In the genomic region with DNA sequence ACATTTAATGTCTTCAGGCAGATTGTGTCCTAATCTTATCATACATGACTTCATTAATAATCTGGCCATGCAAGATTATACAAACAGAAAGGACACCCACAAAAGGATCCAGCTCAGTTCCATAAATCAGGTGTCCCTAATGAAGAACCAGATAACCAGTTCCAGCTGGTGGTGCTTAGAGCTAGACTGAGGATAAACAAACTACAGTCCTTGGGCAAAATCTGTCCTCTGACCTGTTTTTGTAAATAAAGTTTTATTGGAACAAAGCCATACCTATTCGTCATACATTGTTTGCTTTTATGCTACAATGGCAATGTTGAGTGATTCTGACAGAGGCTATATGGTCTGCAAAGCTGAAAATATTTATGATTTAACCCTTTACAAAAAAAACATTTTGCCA, we compare ENCODE assay signal across 24 cellular contexts.
A peak's percentile ranks its signal among the peaks of the same experiment; 100 is the strongest.
DNase-seq lines count a peak whose midpoint lies in the region; ATAC-seq, FAIRE-seq and TF ChIP-seq lines count a peak whose summit lies in the region.
"Had no signal": no experiment of that assay in that cellular context is flagged by ENCODE, and none has a peak within 500 bp of the region (broad histone marks: within the 10 kb centered on the region; RNA-seq: fewer than 3 reads in every experiment).

No MANE protein-coding gene starts in this region.

- H3K27me3 ChIP-seq in SK-N-SH (ENCODE audit: insufficient read depth) = no peaks in the 10 kb centered on the region
- no peaks in the 10 kb centered on the region for H3K27me3 ChIP-seq in small intestine (ENCODE audit: control insufficient read depth in 2 of 2, insufficient read depth in 2 of 2, low read length in 2 of 2)
- H3K27me3 ChIP-seq: brain microvascular endothelial cell, foreskin keratinocyte, SJCRH30, testis had no signal

- WGBS in SK-N-SH (ENCODE audit: low lambda C conversion rate) = 14% methylated on average over 1 of the region's 1 CpG
- WGBS in small intestine, 3 donors = 25 to 45% (median 43%) methylated on average over 1 of the region's 1 CpG

- H3K9me2 ChIP-seq in SK-N-SH = no peaks in the 10 kb centered on the region

- TF ChIP-seq CTCF in SK-N-SH (IDR thresholded peaks at IDR 0.05) = no peak
- TF ChIP-seq CTCF in fibroblast of the aortic adventitia (IDR thresholded peaks at IDR 0.05; ENCODE audit: insufficient read depth, low read length) = no peak

- H3K4me3 ChIP-seq in SK-N-SH (ENCODE audit: low read depth in 2 of 2, low read length in 1 of 2) (no peak overlapping the region), fibroblast of the aortic adventitia (ENCODE audit: low read depth, low read length) (no peak overlapping the region), small intestine (ENCODE audit: low read depth in 1 of 2, low read length in 2 of 2) (no peak overlapping the region)
- H3K4me3 ChIP-seq: SJCRH30, testis had no signal

- peak in 1 of 2 experiments; percentile 86; a peak in 2 of 4 replicates for TF ChIP-seq EP300 in SK-N-SH (IDR thresholded peaks at IDR 0.05; ENCODE audit: borderline replicate concordance in 1 of 2, low read depth in 1 of 2, low read length in 1 of 2)

- peak overlapping the region in 1 of 2 experiments; percentile 47; a peak in 2 of 4 replicates for H3K27ac ChIP-seq in SK-N-SH (ENCODE audit: low read depth in 2 of 2, low read length in 1 of 2)
- no peak overlapping the region for H3K27ac ChIP-seq in small intestine (ENCODE audit: low read depth in 1 of 2, low read length in 1 of 2)
- H3K27ac ChIP-seq: 22Rv1, brain microvascular endothelial cell, foreskin keratinocyte, SJCRH30, testis had no signal

- no peak overlapping the region for H3K4me2 ChIP-seq in SK-N-SH

- no peaks in the 10 kb centered on the region for H3F3A ChIP-seq in SK-N-SH (replicated peaks; ENCODE audit: insufficient read depth)

- no peaks in the 10 kb centered on the region for H4K20me1 ChIP-seq in SK-N-SH (ENCODE audit: insufficient read depth)

- peak; percentile 25; the same call in 1 of the 2 replicates for TF ChIP-seq RAD21 in SK-N-SH (IDR thresholded peaks at IDR 0.05; ENCODE audit: low read length)

- H3K9me3 ChIP-seq in SK-N-SH = no peaks in the 10 kb centered on the region
- H3K9me3 ChIP-seq in small intestine (ENCODE audit: control insufficient read depth, low read depth) = no peaks in the 10 kb centered on the region
- H3K9me3 ChIP-seq: SJCRH30, testis had no signal

- no peak for ATAC-seq in GM19035 (IDR thresholded peaks at IDR 0.05; ENCODE audit: unreplicated experiment)
- no peak for ATAC-seq in HG02852 (IDR thresholded peaks at IDR 0.05; ENCODE audit: unreplicated experiment)
- ATAC-seq: foreskin keratinocyte; stimulated activated naive CD8-positive, alpha-beta T cell treated with anti-CD3 and anti-CD28 coated beads, Interleukin-15, Interleukin-2, amounts not matched to agents 100 U/mL and 50 U/mL, for 24 hours had no signal

- H3K4me1 ChIP-seq in SK-N-SH (ENCODE audit: control insufficient read depth in 1 of 2, insufficient read depth in 2 of 2, low read depth in 1 of 2, low read length in 1 of 2) = peaks cover 0 to 3% of the 10 kb centered on the region in 2 experiments; a peak in 2 of 4 replicates
- no peaks in the 10 kb centered on the region for H3K4me1 ChIP-seq in small intestine (ENCODE audit: control insufficient read depth in 2 of 2, insufficient read depth in 1 of 2, low read depth in 1 of 2, low read length in 1 of 2)
- H3K4me1 ChIP-seq: foreskin keratinocyte, SJCRH30, testis had no signal

- no peaks in the 10 kb centered on the region for H3K79me2 ChIP-seq in SK-N-SH (ENCODE audit: insufficient read depth)

- H3K36me3 ChIP-seq in SK-N-SH (replicated peaks in 1 of 2; ENCODE audit: control insufficient read depth in 1 of 2, insufficient read depth in 2 of 2, low read length in 1 of 2) (no peaks in the 10 kb centered on the region), small intestine (ENCODE audit: control insufficient read depth in 2 of 2, insufficient read depth in 2 of 2, low read length in 2 of 2) (no peaks in the 10 kb centered on the region)
- H3K36me3 ChIP-seq: brain microvascular endothelial cell, SJCRH30 had no signal

- peak; percentile 46 for DNase-seq in DMS 273 (lab: John Stamatoyannopoulos, UW; ENCODE audit: unreplicated experiment)
- no peak for DNase-seq in DMS 273 treated with DMSO at 0.1 percent for 48 hours (lab: John Stamatoyannopoulos, UW)
- DNase-seq in SK-N-SH = peak; percentile 20
- peak; percentile 39 for DNase-seq in fibroblast of the aortic adventitia (ENCODE audit: low read depth)
- DNase-seq in small intestine = peak; percentile 66
- no peak for DNase-seq in SKM-1 (lab: John Stamatoyannopoulos, UW; ENCODE audit: unreplicated experiment)
- DNase-seq: activated B cell treated with CpG ODN at 0.5 μM for 24 hours; activated CD4-positive, alpha-beta T cell treated with anti-CD3 and anti-CD28 coated beads, Interleukin-2, amount 50 U/mL, for 1 hour; activated T-cell treated with anti-CD3 and anti-CD28 coated beads, Interleukin-2, amount 50 U/mL, for 48 hours; brain microvascular endothelial cell; CD4-positive, alpha-beta T cell; foreskin keratinocyte; NCI-H1694 treated with DMSO at 0.1 percent for 48 hours; NCI-H526 treated with DMSO at 0.1 percent for 48 hours; SJCRH30; stimulated activated naive CD8-positive, alpha-beta T cell treated with anti-CD3 and anti-CD28 coated beads, Interleukin-15, Interleukin-2, amounts not matched to agents 100 U/mL and 50 U/mL, for 24 hours; T-helper 1 cell; testis had no signal

- CTCF ChIA-PET in SK-N-SH (lab: Yijun Ruan, JAX) = interaction anchor here (0.8 to 2.0 kb wide), 3 partner anchors 10 to 151 kb away, joined by 3 to 9 read pairs (median 3); no protein-coding TSS in a partner anchor

- H2AFZ ChIP-seq in SK-N-SH (ENCODE audit: low read depth) = no peak overlapping the region

- no peak overlapping the region for H3K9ac ChIP-seq in SK-N-SH

- no peak for FAIRE-seq in small intestine (lab: Jason Lieb, UNC)
- FAIRE-seq: D721Med, endothelial cell of umbilical vein, urothelium cell line had no signal

- POLR2A ChIA-PET in SK-N-SH (lab: Yijun Ruan, JAX) = interaction anchor here (1.0 kb wide), 1 partner anchor 196 kb away, joined by 3 read pairs; no protein-coding TSS in a partner anchor

TF ChIP-seq in SK-N-SH, 30 proteins besides CTCF, POLR2A, EP300 and RAD21:
- TF ChIP-seq FOXM1 (IDR thresholded peaks at IDR 0.05; ENCODE audit: low read depth) (no peak), REST (IDR thresholded peaks at IDR 0.05; ENCODE audit: low read depth, low read length) (no peak), FOXJ3 (CRISPR knock-in tag; IDR thresholded peaks at IDR 0.05) (peak; percentile 34; the same call in 1 of the 2 replicates), RCOR1 (IDR thresholded peaks at IDR 0.05; ENCODE audit: low read length) (peak; percentile 60; the same call in 1 of the 2 replicates)
- TF ChIP-seq, protein P1, sequence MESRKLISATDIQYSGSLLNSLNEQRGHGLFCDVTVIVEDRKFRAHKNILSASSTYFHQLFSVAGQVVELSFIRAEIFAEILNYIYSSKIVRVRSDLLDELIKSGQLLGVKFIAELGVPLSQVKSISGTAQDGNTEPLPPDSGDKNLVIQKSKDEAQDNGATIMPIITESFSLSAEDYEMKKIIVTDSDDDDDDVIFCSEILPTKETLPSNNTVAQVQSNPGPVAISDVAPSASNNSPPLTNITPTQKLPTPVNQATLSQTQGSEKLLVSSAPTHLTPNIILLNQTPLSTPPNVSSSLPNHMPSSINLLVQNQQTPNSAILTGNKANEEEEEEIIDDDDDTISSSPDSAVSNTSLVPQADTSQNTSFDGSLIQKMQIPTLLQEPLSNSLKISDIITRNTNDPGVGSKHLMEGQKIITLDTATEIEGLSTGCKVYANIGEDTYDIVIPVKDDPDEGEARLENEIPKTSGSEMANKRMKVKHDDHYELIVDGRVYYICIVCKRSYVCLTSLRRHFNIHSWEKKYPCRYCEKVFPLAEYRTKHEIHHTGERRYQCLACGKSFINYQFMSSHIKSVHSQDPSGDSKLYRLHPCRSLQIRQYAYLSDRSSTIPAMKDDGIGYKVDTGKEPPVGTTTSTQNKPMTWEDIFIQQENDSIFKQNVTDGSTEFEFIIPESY (IDR thresholded peaks at IDR 0.05; ENCODE audit: borderline replicate concordance, low read depth) = no peak

Comparison
In these comparisons a context has a peak if more than half of its experiments do, and no peak if none do; other contexts are left out.
1. DNase-seq: peak in DMS 273 (single experiment), SK-N-SH (single experiment), fibroblast of the aortic adventitia (single experiment) and small intestine (single experiment); none in DMS 273 treated with DMSO at 0.1 percent for 48 hours (single experiment) and SKM-1 (single experiment).